In genomic region chr1:84356881-84357280, GRCh38 we compare ENCODE assay signal across 11 cellular contexts. TPM values are rescaled to one million over a fixed set of nuclear protein-coding genes. Genes with fewer than 3 reads are reported as not detected.
"Had no signal": no experiment of that assay in that cellular context is flagged by ENCODE, and none has a peak within 500 bp of the region (broad histone marks: within the 10 kb centered on the region; RNA-seq: fewer than 3 reads in every experiment).

No MANE protein-coding gene starts in this region.

- H3K4me3 ChIP-seq: GM23248, HAP-1 had no signal

- H3K27ac ChIP-seq: GM23248, HL-60 had no signal

- H3K4me3 Mint-ChIP-seq: HFFc6 had no signal

- DNase-seq: GM23248, GOT3, H7, HFFc6, KBM-7 had no signal

- H3K9ac ChIP-seq: GM23248 had no signal

- H3K9me3 ChIP-seq: HAP-1 had no signal

- FAIRE-seq: HepG2 had no signal

- ATAC-seq: HCT116, HepG2 had no signal

- H2AFZ ChIP-seq: GM23248 had no signal

- H3K4me1 ChIP-seq: HAP-1 had no signal

- H3K27ac Mint-ChIP-seq: HFFc6 had no signal

- H3K9me3 Mint-ChIP-seq: HFFc6 had no signal

- H3K36me3 ChIP-seq: HAP-1 had no signal

RNA-seq across cellular contexts. Expression of gene DNASE2B, which starts 41.4 kb away (rescaled TPM):
- total RNA-seq: GM23248, H4, HepG2, HFFc6, HT1080 had no signal
- polyA plus RNA-seq: GM23248, HepG2 had no signal
